In genomic region chr17:80339118-80339517, GRCh38 we compare ENCODE assay signal across 18 cellular contexts.
A peak's percentile ranks its signal among the peaks of the same experiment; 100 is the strongest.
DNase-seq lines count a peak whose midpoint lies in the region; ATAC-seq, FAIRE-seq and TF ChIP-seq lines count a peak whose summit lies in the region.
"Had no signal": no experiment of that assay in that cellular context is flagged by ENCODE, and none has a peak within 500 bp of the region (broad histone marks: within the 10 kb centered on the region; RNA-seq: fewer than 3 reads in every experiment).

No MANE protein-coding gene starts in this region.

- TF ChIP-seq EP300 in HepG2 (IDR thresholded peaks at IDR 0.05; ENCODE audit: low read depth in 2 of 2, low read length in 2 of 2) (no peak), HepG2 (CRISPR knock-in tag; IDR thresholded peaks at IDR 0.05; ENCODE audit: borderline replicate concordance) (no peak)

- H3K9me3 Mint-ChIP-seq in activated CD8-positive, alpha-beta memory T cell treated with anti-CD3 and anti-CD28 coated beads, Interleukin-2, amount 10 ng/mL, durations not matched to agents 7 days and 5 days (ENCODE audit: low read depth) = no peaks in the 10 kb centered on the region

- no peak overlapping the region for H3K4me3 Mint-ChIP-seq in activated CD8-positive, alpha-beta memory T cell treated with anti-CD3 and anti-CD28 coated beads, Interleukin-2, amount 10 ng/mL, durations not matched to agents 7 days and 5 days

- no peaks in the 10 kb centered on the region for H3K27me3 ChIP-seq in Peyer's patch
- no peaks in the 10 kb centered on the region for H3K27me3 ChIP-seq in HepG2 (ENCODE audit: control insufficient read depth in 1 of 2, insufficient read depth in 2 of 2, low read length in 2 of 2)
- H3K27me3 ChIP-seq in spleen (replicated peaks in 1 of 7) = no peaks in the 10 kb centered on the region
- no peaks in the 10 kb centered on the region for H3K27me3 ChIP-seq in ascending aorta

- in situ Hi-C loops in HepG2 (cut with HindIII; ENCODE audit: extremely low pct_ligation_motif_present, low pct_unique_long_range_greater_than_20kb) = no loop called here

- peaks cover 74% of the 10 kb centered on the region for H3K36me3 Mint-ChIP-seq in activated CD8-positive, alpha-beta memory T cell treated with anti-CD3 and anti-CD28 coated beads, Interleukin-2, amount 10 ng/mL, durations not matched to agents 7 days and 5 days

- peak overlapping the region; percentile 16 for H3K27ac Mint-ChIP-seq in activated CD8-positive, alpha-beta memory T cell treated with anti-CD3 and anti-CD28 coated beads, Interleukin-2, amount 10 ng/mL, durations not matched to agents 7 days and 5 days

- CTCF ChIA-PET in activated CD8-positive, alpha-beta memory T cell treated with anti-CD3 and anti-CD28 coated beads, Interleukin-2, amount 10 ng/mL, durations not matched to agents 7 days and 5 days (lab: Charles Lee) = interaction anchor here (0.9 kb wide), 1 partner anchor 37 kb away, joined by 3 read pairs; no protein-coding TSS in a partner anchor
- CTCF ChIA-PET in HepG2 (lab: Yijun Ruan, JAX; ENCODE audit: low intra/inter-chr PET ratio, low total read pairs) = no interaction called here

- intact Hi-C loops in HepG2 (cut with micrococcal nuclease; ENCODE audit: unreplicated experiment) = no loop called here
- intact Hi-C loops in spleen (cut with DNase I; ENCODE audit: low total_unique reads) = no loop called here
- intact Hi-C loops in ascending aorta (cut with DNase I) = no loop called here

- no peaks in the 10 kb centered on the region for H3K9me3 ChIP-seq in Peyer's patch
- H3K9me3 ChIP-seq in HepG2 (ENCODE audit: low read length) = no peaks in the 10 kb centered on the region
- no peaks in the 10 kb centered on the region for H3K9me3 ChIP-seq in spleen
- H3K9me3 ChIP-seq in ascending aorta = no peaks in the 10 kb centered on the region

- DNase-seq in activated CD8-positive, alpha-beta memory T cell treated with anti-CD3 and anti-CD28 coated beads, Interleukin-2, amount 10 ng/mL, durations not matched to agents 7 days and 5 days = no peak
- DNase-seq in activated CD8-positive, alpha-beta memory T cell treated with anti-CD3 and anti-CD28 coated beads, Interleukin-2, amount 50 U/mL, for 48 hours = no peak
- peak in 2 of 3 donors; percentile 77 to 84 for DNase-seq in Peyer's patch
- no peak for DNase-seq in HepG2 (ENCODE audit: low spot score)
- DNase-seq in spleen = peak; percentile 35
- no peak for DNase-seq in NCI-H2196 (lab: John Stamatoyannopoulos, UW; ENCODE audit: unreplicated experiment)
- no peak for DNase-seq in ascending aorta (ENCODE audit: low spot score in 2 of 2)
- DNase-seq in nucleus accumbens (lab: John Stamatoyannopoulos, UW) = no peak
- DNase-seq: 8988T, C1 segment of cervical spinal cord, EL, GOT3, KG1, NCI-H1092 treated with DMSO at 0.1 percent for 48 hours, NCI-H187 treated with DMSO at 0.1 percent for 48 hours, NCI-H82, SIG-M5 had no signal

- peaks cover 10% of the 10 kb centered on the region for H3K4me1 Mint-ChIP-seq in activated CD8-positive, alpha-beta memory T cell treated with anti-CD3 and anti-CD28 coated beads, Interleukin-2, amount 10 ng/mL, durations not matched to agents 7 days and 5 days

- WGBS in HepG2 (ENCODE audit: low lambda C conversion rate) = 84% methylated on average over 8 of the region's 8 CpGs
- 79 to 94% (median 91%) methylated on average over 8 of the region's 8 CpGs for WGBS in spleen, 5 donors

- peak in 3 of 6 experiments; percentile 49 to 56 (median 53) for TF ChIP-seq CTCF in Peyer's patch (IDR thresholded peaks at IDR 0.05)
- TF ChIP-seq CTCF in HepG2 (CRISPR knock-in tag; IDR thresholded peaks at IDR 0.05) = peak; percentile 27; the same call in 1 of the 2 replicates
- TF ChIP-seq CTCF in spleen (IDR thresholded peaks at IDR 0.05 in 8 of 11, conservative IDR thresholded peaks at IDR 0.05 in 3 of 11) = no peak
- TF ChIP-seq CTCF in ascending aorta (IDR thresholded peaks at IDR 0.05) = no peak

- H3K36me3 ChIP-seq in Peyer's patch (peaks cover 0 to 99% (median 4%) of the 10 kb centered on the region in 3 donors), HepG2 (replicated peaks in 1 of 2; ENCODE audit: control insufficient read depth in 1 of 2, insufficient read depth in 2 of 2, low read length in 2 of 2) (peaks cover 30 to 70% of the 10 kb centered on the region in 2 experiments), spleen (peaks cover 5 to 100% (median 98%) of the 10 kb centered on the region in 6 donors), ascending aorta (peaks cover 94 to 95% of the 10 kb centered on the region in 2 donors)

- no peaks in the 10 kb centered on the region for H4K20me1 ChIP-seq in HepG2 (ENCODE audit: insufficient read depth, low read length)

- POLR2A ChIA-PET in HepG2 (lab: Yijun Ruan, JAX) = interaction anchor here (1.0 kb wide), 1 partner anchor 76 kb away, joined by 4 read pairs; no protein-coding TSS in a partner anchor

- no peak overlapping the region for H3K4me2 ChIP-seq in HepG2 (ENCODE audit: low read depth, low read length)

- no peak for FAIRE-seq in HepG2 (lab: Jason Lieb, UNC)
- FAIRE-seq: RCC 7860 had no signal

- no peak overlapping the region for H2AFZ ChIP-seq in HepG2 (ENCODE audit: low read length)

- H3K4me3 ChIP-seq in Peyer's patch = no peak overlapping the region
- H3K4me3 ChIP-seq in HepG2 (replicated peaks in 1 of 3; ENCODE audit: insufficient read depth in 1 of 3, low read depth in 2 of 3, low read length in 3 of 3) = no peak overlapping the region
- H3K4me3 ChIP-seq in spleen = no peak overlapping the region
- no peak overlapping the region for H3K4me3 ChIP-seq in ascending aorta

- peak overlapping the region in 3 of 4 donors; percentile 26 to 83 (median 49) for H3K27ac ChIP-seq in Peyer's patch
- no peak overlapping the region for H3K27ac ChIP-seq in HepG2 (ENCODE audit: extremely low read length, insufficient read depth, low read length)
- no peak overlapping the region for H3K27ac ChIP-seq in spleen
- H3K27ac ChIP-seq in ascending aorta = no peak overlapping the region

- H3K4me1 ChIP-seq in Peyer's patch (no peaks in the 10 kb centered on the region), HepG2 (ENCODE audit: insufficient read depth, low read length) (no peaks in the 10 kb centered on the region), spleen (no peaks in the 10 kb centered on the region), ascending aorta (no peaks in the 10 kb centered on the region)

- no TSS peak for BruUV-seq in HepG2 (replicated peaks; lab: Mats Ljungman, UMichigan)

- no peaks in the 10 kb centered on the region for H3K79me2 ChIP-seq in HepG2 (ENCODE audit: insufficient read depth, low read length)

- no peak for ATAC-seq in activated CD8-positive, alpha-beta memory T cell treated with anti-CD3 and anti-CD28 coated beads, Interleukin-2, amount 10 ng/mL, durations not matched to agents 7 days and 5 days
- peak; percentile 49 for ATAC-seq in HepG2

- H3K9ac ChIP-seq in HepG2 (ENCODE audit: insufficient read depth, low read depth, low read length) = no peak overlapping the region

- no peak for TF ChIP-seq POLR2A in Peyer's patch (IDR thresholded peaks at IDR 0.05)
- no peak for TF ChIP-seq POLR2A in HepG2 (IDR thresholded peaks at IDR 0.05; ENCODE audit: insufficient read depth in 1 of 2, low read depth in 2 of 2, low read length in 2 of 2)
- TF ChIP-seq POLR2A in spleen (IDR thresholded peaks at IDR 0.05) = no peak

- no peak for TF ChIP-seq RAD21 in HepG2 (CRISPR knock-in tag; IDR thresholded peaks at IDR 0.05)

- no peaks in the 10 kb centered on the region for H3K27me3 Mint-ChIP-seq in activated CD8-positive, alpha-beta memory T cell treated with anti-CD3 and anti-CD28 coated beads, Interleukin-2, amount 10 ng/mL, durations not matched to agents 7 days and 5 days

TF ChIP-seq in HepG2, 621 proteins besides CTCF, POLR2A, EP300 and RAD21 (continues in another document):
- TF ChIP-seq ZNF543 (CRISPR knock-in tag; IDR thresholded peaks at IDR 0.05) (no peak), CREB3 (CRISPR knock-in tag; IDR thresholded peaks at IDR 0.05) (no peak), DZIP1 (CRISPR knock-in tag; IDR thresholded peaks at IDR 0.05) (no peak), SAP130 (CRISPR knock-in tag; IDR thresholded peaks at IDR 0.05; ENCODE audit: low read depth) (no peak)

Comparison
In these comparisons a context has a peak if more than half of its experiments do, and no peak if none do; other contexts are left out.
1. DNase-seq: peak in Peyer's patch (2 of 3) and spleen (single experiment); none in activated CD8-positive, alpha-beta memory T cell treated with anti-CD3 and anti-CD28 coated beads, Interleukin-2, amount 10 ng/mL, durations not matched to agents 7 days and 5 days (single experiment), activated CD8-positive, alpha-beta memory T cell treated with anti-CD3 and anti-CD28 coated beads, Interleukin-2, amount 50 U/mL, for 48 hours (single experiment), HepG2 (single experiment), NCI-H2196 (single experiment), ascending aorta (0 of 2) and nucleus accumbens (0 of 56).
2. H3K27ac ChIP-seq: peak in Peyer's patch (3 of 4); none in HepG2 (single experiment), spleen (0 of 8) and ascending aorta (0 of 2).